In the genomic region with DNA sequence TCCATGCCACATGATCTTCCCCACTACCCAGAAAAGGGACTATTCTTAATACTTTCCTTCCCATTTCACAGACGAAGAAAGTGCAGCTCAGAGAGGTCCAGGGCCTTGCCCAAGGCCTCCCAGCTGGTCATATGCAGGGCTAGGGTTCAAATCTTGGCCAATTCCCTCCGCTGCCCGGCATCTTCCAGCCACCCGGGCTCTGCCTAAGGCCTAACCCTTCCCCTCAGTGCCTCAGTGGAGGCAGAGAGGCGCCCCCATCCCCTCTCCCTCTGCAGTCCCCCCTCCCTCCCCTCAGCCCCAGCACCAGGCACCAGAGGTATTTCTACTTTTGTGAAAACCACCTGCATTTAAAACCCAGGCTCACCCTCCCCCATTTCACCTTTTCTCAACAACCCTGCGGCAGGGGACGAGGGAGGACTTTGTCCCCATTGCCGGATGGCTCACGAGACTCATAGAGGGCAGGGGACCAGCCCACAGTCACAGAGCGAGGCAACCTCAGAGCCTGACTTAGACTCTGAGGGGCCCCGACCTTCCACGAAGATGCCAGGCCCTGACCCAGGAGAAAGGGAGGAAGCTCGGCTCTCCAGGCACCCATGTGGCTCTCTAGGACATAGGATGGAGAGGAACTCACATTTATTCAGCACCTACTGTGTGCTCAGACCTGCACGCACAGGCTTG, we compare ENCODE assay signal across 1 cellular context.
TF ChIP-seq lines count a peak whose summit lies in the region.

No MANE protein-coding gene starts in this region.

TF ChIP-seq in H1, 55 proteins besides CTCF, POLR2A, EP300 and RAD21:
- TF ChIP-seq SIRT6 (IDR thresholded peaks at IDR 0.05; ENCODE audit: low read length), result no peak
- TF ChIP-seq TEAD4 (IDR thresholded peaks at IDR 0.05; ENCODE audit: low read depth, low read length), result no peak
- TF ChIP-seq, protein P1, sequence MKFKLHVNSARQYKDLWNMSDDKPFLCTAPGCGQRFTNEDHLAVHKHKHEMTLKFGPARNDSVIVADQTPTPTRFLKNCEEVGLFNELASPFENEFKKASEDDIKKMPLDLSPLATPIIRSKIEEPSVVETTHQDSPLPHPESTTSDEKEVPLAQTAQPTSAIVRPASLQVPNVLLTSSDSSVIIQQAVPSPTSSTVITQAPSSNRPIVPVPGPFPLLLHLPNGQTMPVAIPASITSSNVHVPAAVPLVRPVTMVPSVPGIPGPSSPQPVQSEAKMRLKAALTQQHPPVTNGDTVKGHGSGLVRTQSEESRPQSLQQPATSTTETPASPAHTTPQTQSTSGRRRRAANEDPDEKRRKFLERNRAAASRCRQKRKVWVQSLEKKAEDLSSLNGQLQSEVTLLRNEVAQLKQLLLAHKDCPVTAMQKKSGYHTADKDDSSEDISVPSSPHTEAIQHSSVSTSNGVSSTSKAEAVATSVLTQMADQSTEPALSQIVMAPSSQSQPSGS (IDR thresholded peaks at IDR 0.05; ENCODE audit: low read length), result no peak
- no peak for TF ChIP-seq RBBP5 (IDR thresholded peaks at IDR 0.05; ENCODE audit: borderline replicate concordance, low read depth, low read length)
- no peak for TF ChIP-seq CHD1 (IDR thresholded peaks at IDR 0.05; ENCODE audit: low read depth, low read length)
- TF ChIP-seq SP4 (IDR thresholded peaks at IDR 0.05; ENCODE audit: low read length), result no peak
- no peak for TF ChIP-seq CHD2 (IDR thresholded peaks at IDR 0.05; ENCODE audit: low read length)
- no peak for TF ChIP-seq SP2 (IDR thresholded peaks at IDR 0.05; ENCODE audit: low read length)
- TF ChIP-seq, protein P2, sequence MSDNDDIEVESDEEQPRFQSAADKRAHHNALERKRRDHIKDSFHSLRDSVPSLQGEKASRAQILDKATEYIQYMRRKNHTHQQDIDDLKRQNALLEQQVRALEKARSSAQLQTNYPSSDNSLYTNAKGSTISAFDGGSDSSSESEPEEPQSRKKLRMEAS (IDR thresholded peaks at IDR 0.05), result no peak
- no peak for TF ChIP-seq RXRA (IDR thresholded peaks at IDR 0.05; ENCODE audit: insufficient read depth, low read depth, low read length)
- no peak for TF ChIP-seq CBX8 (IDR thresholded peaks at IDR 0.05; ENCODE audit: borderline replicate concordance, low read depth, low read length)
- no peak for TF ChIP-seq SP1 (IDR thresholded peaks at IDR 0.05; ENCODE audit: low read depth, low read length)
- TF ChIP-seq JUND (IDR thresholded peaks at IDR 0.05; ENCODE audit: low read length), result no peak
- TF ChIP-seq SIN3A (conservative IDR thresholded peaks at IDR 0.05 in 1 of 2, IDR thresholded peaks at IDR 0.05 in 1 of 2; ENCODE audit: low read depth in 1 of 2, low read length in 2 of 2), result no peak
- no peak for TF ChIP-seq BCL11A (IDR thresholded peaks at IDR 0.05; ENCODE audit: low read depth in 2 of 2, low read length in 2 of 2)
- no peak for TF ChIP-seq EZH2 (IDR thresholded peaks at IDR 0.05; ENCODE audit: low read depth, low read length, severe bottlenecking)
- no peak for TF ChIP-seq NRF1 (IDR thresholded peaks at IDR 0.05; ENCODE audit: low read depth, low read length)
- TF ChIP-seq ASH2L (IDR thresholded peaks at IDR 0.05; ENCODE audit: low read length), result no peak
- no peak for TF ChIP-seq BRCA1 (IDR thresholded peaks at IDR 0.05; ENCODE audit: low read depth, low read length)
TF ChIP-seq in H1: peak in this region for 0.
